Comparison of ENCODE assay signal across 1 cellular context in genomic region chr3:172112348-172113123, GRCh38.
TF ChIP-seq lines count a peak whose summit lies in the region.

No MANE protein-coding gene starts in this region.

TF ChIP-seq in IMR-90, 13 proteins besides CTCF, POLR2A, EP300 and RAD21 (continued from another document):
- no peak for TF ChIP-seq MAFK (IDR thresholded peaks at IDR 0.05; ENCODE audit: low read depth, low read length)
